Comparison of ENCODE assay signal across 18 cellular contexts in genomic region chr4:1770245-1770644, GRCh38. TPM values are rescaled to one million over a fixed set of nuclear protein-coding genes. Genes with fewer than 3 reads are reported as not detected.
"Had no signal": no experiment of that assay in that cellular context is flagged by ENCODE, and none has a peak within 500 bp of the region (broad histone marks: within the 10 kb centered on the region; RNA-seq: fewer than 3 reads in every experiment).

No MANE protein-coding gene starts in this region.

- DNase-seq: activated CD4-positive, alpha-beta T cell treated with anti-CD3 and anti-CD28 coated beads, Interleukin-2, amount 50 U/mL, for 4 hours; activated CD4-positive, CD25-positive, alpha-beta regulatory T cell treated with anti-CD3 and anti-CD28 coated beads, Interleukin-2, amount 50 U/mL, for 72 hours; activated effector memory CD4-positive, alpha-beta T cell treated with anti-CD3 and anti-CD28 coated beads, Interleukin-2, amount 50 U/mL, for 16 hours; activated T-cell treated with anti-CD3 and anti-CD28 coated beads, Interleukin-2, amount 50 U/mL, for 4 hours; amniotic stem cell; immature natural killer cell; naive thymus-derived CD4-positive, alpha-beta T cell; spleen; stimulated activated CD4-positive, alpha-beta T cell treated with anti-CD3 and anti-CD28 coated beads, Interleukin-2, amount 100 ng/mL, for 24 hours; stimulated activated naive CD4-positive, alpha-beta T cell; upper lobe of left lung had no signal

- H3K4me1 ChIP-seq: breast epithelium had no signal

- H3K9me3 ChIP-seq: breast epithelium, spleen, upper lobe of left lung had no signal

- H3K27ac ChIP-seq: breast epithelium, spleen had no signal

- H3K4me3 Mint-ChIP-seq: activated T-cell treated with anti-CD3 and anti-CD28 coated beads, Interleukin-2, amount 50 U/mL, for 4 hours; immature natural killer cell had no signal

- H3K4me3 ChIP-seq: breast epithelium, dorsolateral prefrontal cortex, lung, spleen, upper lobe of left lung had no signal

- H3K27me3 Mint-ChIP-seq: progenitor cell of endocrine pancreas had no signal

- H3K27ac Mint-ChIP-seq: activated naive CD4-positive, alpha-beta T cell treated with anti-CD3 and anti-CD28 coated beads, Interleukin-2, amount 50 U/mL, for 72 hours; immature natural killer cell; naive thymus-derived CD4-positive, alpha-beta T cell; progenitor cell of endocrine pancreas had no signal

- ATAC-seq: activated naive CD4-positive, alpha-beta T cell treated with anti-CD3 and anti-CD28 coated beads, Interleukin-2, amount 50 U/mL, for 72 hours; activated T-cell treated with anti-CD3 and anti-CD28 coated beads, Interleukin-2, amount 50 U/mL, for 4 hours; esophagus mucosa; naive thymus-derived CD4-positive, alpha-beta T cell; sciatic nerve had no signal

- H3K36me3 ChIP-seq: breast epithelium, spleen, upper lobe of left lung had no signal

- H3K9me3 Mint-ChIP-seq: activated naive CD4-positive, alpha-beta T cell treated with anti-CD3 and anti-CD28 coated beads, Interleukin-2, amount 50 U/mL, for 72 hours; activated T-cell treated with anti-CD3 and anti-CD28 coated beads, Interleukin-2, amount 50 U/mL, for 4 hours; immature natural killer cell; naive thymus-derived CD4-positive, alpha-beta T cell had no signal

- H3K36me3 Mint-ChIP-seq: activated naive CD4-positive, alpha-beta T cell treated with anti-CD3 and anti-CD28 coated beads, Interleukin-2, amount 50 U/mL, for 72 hours; immature natural killer cell; naive thymus-derived CD4-positive, alpha-beta T cell had no signal

RNA-seq across cellular contexts. Expression of gene FGFR3, which starts 22.8 kb away (rescaled TPM):
- polyA plus RNA-seq: immature natural killer cell; naive thymus-derived CD4-positive, alpha-beta T cell had no signal
